17 cellular contexts compared by ENCODE assay signal in the genomic region with DNA sequence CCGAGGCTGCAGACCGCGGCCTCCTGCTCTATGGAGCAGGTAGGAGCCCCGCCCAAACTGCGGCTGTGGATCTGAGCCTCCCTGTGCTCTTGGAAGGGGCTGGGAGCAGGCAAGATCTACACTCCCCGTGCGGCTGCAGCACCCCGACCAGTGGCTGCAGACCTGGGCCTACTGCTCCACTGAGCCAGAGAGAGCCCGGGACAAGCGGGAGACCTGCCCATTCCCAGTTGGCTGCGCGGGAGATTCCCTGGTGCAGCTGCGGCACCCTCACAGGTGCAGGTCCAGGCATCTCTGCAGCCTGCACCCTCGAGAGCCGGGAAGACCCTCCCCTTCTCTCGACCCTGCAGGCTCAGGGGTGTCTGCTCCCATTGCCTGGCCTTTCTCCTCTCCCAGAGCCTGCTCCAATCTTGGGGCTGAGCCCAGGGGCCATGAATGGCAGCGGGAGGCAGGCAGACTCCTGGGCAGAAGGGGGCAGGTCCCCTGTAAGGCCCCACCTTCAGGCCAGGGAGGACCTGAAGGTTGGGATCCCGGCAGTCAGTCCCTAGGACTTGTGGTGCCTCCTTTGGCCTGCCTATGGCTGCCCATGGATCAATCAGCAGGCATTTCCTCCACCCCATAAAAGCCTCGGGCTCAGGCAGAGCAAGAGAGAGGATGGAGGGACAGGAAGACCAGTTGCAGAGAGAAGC. TPM values are rescaled to one million over a fixed set of nuclear protein-coding genes. Genes with fewer than 3 reads are reported as not detected.
A peak's percentile ranks its signal among the peaks of the same experiment; 100 is the strongest.
DNase-seq lines count a peak whose midpoint lies in the region; ATAC-seq, FAIRE-seq and TF ChIP-seq lines count a peak whose summit lies in the region.
"Had no signal": no experiment of that assay in that cellular context is flagged by ENCODE, and none has a peak within 500 bp of the region (broad histone marks: within the 10 kb centered on the region; RNA-seq: fewer than 3 reads in every experiment).

No MANE protein-coding gene starts in this region.

- no peak overlapping the region for H3K4me3 Mint-ChIP-seq in WTC11
- no peak overlapping the region for H3K4me3 Mint-ChIP-seq in naive thymus-derived CD8-positive, alpha-beta T cell
- H3K4me3 Mint-ChIP-seq: activated CD8-positive, alpha-beta T cell treated with anti-CD3 and anti-CD28 coated beads for 36 hours; activated naive CD8-positive, alpha-beta T cell treated with anti-CD3 and anti-CD28 coated beads, Interleukin-2, amount 10 ng/mL, durations not matched to agents 7 days and 5 days had no signal

- no peak overlapping the region for H3K27ac ChIP-seq in A549
- peak overlapping the region in 1 of 2 donors; percentile 24 for H3K27ac ChIP-seq in kidney (ENCODE audit: low read depth in 2 of 2, low read length in 2 of 2)
- peak overlapping the region; percentile 18 to 75 (median 56) for H3K27ac ChIP-seq in stomach
- H3K27ac ChIP-seq: hepatocyte, WERI-Rb-1 had no signal

- peak; percentile 38 to 61; a peak in 3 of 6 replicates for ATAC-seq in A549
- ATAC-seq in WTC11 = peak; percentile 56
- no peak for ATAC-seq in naive thymus-derived CD8-positive, alpha-beta T cell
- ATAC-seq: activated CD8-positive, alpha-beta T cell treated with anti-CD3 and anti-CD28 coated beads for 36 hours had no signal

- H3K4me1 ChIP-seq in A549 = no peaks in the 10 kb centered on the region
- H3K4me1 ChIP-seq in kidney (ENCODE audit: control insufficient read depth in 1 of 2, insufficient read depth in 1 of 2, low read depth in 1 of 2, low read length in 2 of 2) = peaks cover 0 to 9% of the 10 kb centered on the region in 2 donors
- peaks cover 0 to 41% (median 24%) of the 10 kb centered on the region in 4 donors for H3K4me1 ChIP-seq in stomach
- H3K4me1 ChIP-seq: parathyroid adenoma had no signal

- H3K27ac Mint-ChIP-seq in WTC11 = no peak overlapping the region
- H3K27ac Mint-ChIP-seq in naive thymus-derived CD8-positive, alpha-beta T cell = no peak overlapping the region
- H3K27ac Mint-ChIP-seq: activated CD8-positive, alpha-beta T cell treated with anti-CD3 and anti-CD28 coated beads for 36 hours; activated naive CD8-positive, alpha-beta T cell treated with anti-CD3 and anti-CD28 coated beads, Interleukin-2, amount 10 ng/mL, durations not matched to agents 7 days and 5 days had no signal

- H3K36me3 ChIP-seq in kidney (ENCODE audit: control insufficient read depth in 1 of 2, insufficient read depth in 2 of 2, low read length in 2 of 2) (no peaks in the 10 kb centered on the region), stomach (no peaks in the 10 kb centered on the region)
- H3K36me3 ChIP-seq: WERI-Rb-1 had no signal

- H3K4me2 ChIP-seq in A549 = no peak overlapping the region

- no peak overlapping the region for H3K4me3 ChIP-seq in A549
- no peak overlapping the region for H3K4me3 ChIP-seq in kidney (ENCODE audit: low read length in 2 of 2)
- H3K4me3 ChIP-seq in stomach = peak overlapping the region in 1 of 4 donors; percentile 8
- H3K4me3 ChIP-seq: hepatocyte had no signal

- CTCF ChIA-PET in A549 (lab: Yijun Ruan, JAX) = no interaction called here
- CTCF ChIA-PET in WTC11 (lab: Charles Lee) = interaction anchor here (0.9 to 1.1 kb wide), 2 partner anchors 11 to 24 kb away, joined by 3 read pairs; no protein-coding TSS in a partner anchor

- DNase-seq in A549 (ENCODE audit: low read depth in 1 of 2, low spot score in 1 of 2) = no peak
- DNase-seq in WTC11 (ENCODE audit: low spot score) = peak; percentile 18
- DNase-seq in kidney = peak; percentile 73
- DNase-seq in stomach = no peak
- no peak for DNase-seq in naive thymus-derived CD8-positive, alpha-beta T cell
- no peak for DNase-seq in SIG-M5 treated with dmso at 0.1 percent for 504 hours (lab: John Stamatoyannopoulos, UW; ENCODE audit: unreplicated experiment)
- no peak for DNase-seq in NCI-H1417 treated with DMSO at 0.1 percent for 48 hours (lab: John Stamatoyannopoulos, UW)
- no peak for DNase-seq in epidermal melanocyte (ENCODE audit: insufficient read length, low spot score)
- DNase-seq: activated CD8-positive, alpha-beta T cell treated with anti-CD3 and anti-CD28 coated beads for 36 hours; activated naive CD8-positive, alpha-beta T cell treated with anti-CD3 and anti-CD28 coated beads, Interleukin-2, amount 10 ng/mL, durations not matched to agents 7 days and 5 days; dorsolateral prefrontal cortex; NCI-H1436 treated with DMSO at 0.1 percent for 48 hours; NCI-H226; T-helper 1 cell; WERI-Rb-1 had no signal

- no peaks in the 10 kb centered on the region for H3K9me3 Mint-ChIP-seq in WTC11
- no peaks in the 10 kb centered on the region for H3K9me3 Mint-ChIP-seq in naive thymus-derived CD8-positive, alpha-beta T cell
- H3K9me3 Mint-ChIP-seq: activated CD8-positive, alpha-beta T cell treated with anti-CD3 and anti-CD28 coated beads for 36 hours; activated naive CD8-positive, alpha-beta T cell treated with anti-CD3 and anti-CD28 coated beads, Interleukin-2, amount 10 ng/mL, durations not matched to agents 7 days and 5 days had no signal

- TF ChIP-seq EP300 in A549 (IDR thresholded peaks at IDR 0.05) (no peak), stomach (IDR thresholded peaks at IDR 0.05) (no peak)

- no peaks in the 10 kb centered on the region for H3K27me3 Mint-ChIP-seq in WTC11 (ENCODE audit: low read depth)
- peaks cover 0 to 2% (median 0%) of the 10 kb centered on the region in 5 donors for H3K27me3 Mint-ChIP-seq in naive thymus-derived CD8-positive, alpha-beta T cell
- H3K27me3 Mint-ChIP-seq: activated CD8-positive, alpha-beta T cell treated with anti-CD3 and anti-CD28 coated beads for 36 hours had no signal

- intact Hi-C loops in kidney (cut with DNase I) = no loop called here
- intact Hi-C loops in stomach (cut with DNase I; ENCODE audit: low total_unique reads) = no loop called here

- H3K27me3 ChIP-seq in stomach = no peaks in the 10 kb centered on the region
- H3K27me3 ChIP-seq: dorsolateral prefrontal cortex, hepatocyte had no signal

- FAIRE-seq in A549 (lab: Jason Lieb, UNC) (no peak), kidney (lab: Jason Lieb, UNC) (no peak)

- H3K9me3 ChIP-seq in A549 (no peaks in the 10 kb centered on the region), kidney (ENCODE audit: control insufficient read depth in 1 of 2, low read length in 2 of 2) (no peaks in the 10 kb centered on the region), stomach (no peaks in the 10 kb centered on the region)

- no peak overlapping the region for H3K9ac ChIP-seq in kidney (ENCODE audit: low read length in 2 of 2)
- H3K9ac ChIP-seq: parathyroid adenoma had no signal

- no peak for TF ChIP-seq RAD21 in A549 (conservative IDR thresholded peaks at IDR 0.05 in 1 of 2, IDR thresholded peaks at IDR 0.05 in 1 of 2)

- no peaks in the 10 kb centered on the region for H3K36me3 Mint-ChIP-seq in WTC11
- H3K36me3 Mint-ChIP-seq in naive thymus-derived CD8-positive, alpha-beta T cell = peaks cover 0 to 14% (median 14%) of the 10 kb centered on the region in 3 donors
- H3K36me3 Mint-ChIP-seq: activated naive CD8-positive, alpha-beta T cell treated with anti-CD3 and anti-CD28 coated beads, Interleukin-2, amount 10 ng/mL, durations not matched to agents 7 days and 5 days had no signal

- TF ChIP-seq POLR2A in A549 (IDR thresholded peaks at IDR 0.05; ENCODE audit: low read length) = no peak
- TF ChIP-seq POLR2A in stomach (IDR thresholded peaks at IDR 0.05) = no peak

- POLR2A ChIA-PET in A549 (lab: Yijun Ruan, JAX) (no interaction called here), WTC11 (lab: Charles Lee) (no interaction called here)
- POLR2A ChIA-PET in naive thymus-derived CD8-positive, alpha-beta T cell (lab: Charles Lee) = no interaction called here

- 53% methylated on average over 13 of the region's 19 CpGs for WGBS in A549 (ENCODE audit: missing lambda C conversion rate)
- 78 to 93% (median 89%) methylated on average over 8 to 19 of the region's 19 CpGs for WGBS in stomach, 5 donors

- no peaks in the 10 kb centered on the region for H3K4me1 Mint-ChIP-seq in WTC11
- H3K4me1 Mint-ChIP-seq in naive thymus-derived CD8-positive, alpha-beta T cell = no peaks in the 10 kb centered on the region
- H3K4me1 Mint-ChIP-seq: activated naive CD8-positive, alpha-beta T cell treated with anti-CD3 and anti-CD28 coated beads, Interleukin-2, amount 10 ng/mL, durations not matched to agents 7 days and 5 days had no signal

- TF ChIP-seq CTCF in A549 (IDR thresholded peaks at IDR 0.05) (no peak), WTC11 (IDR thresholded peaks at IDR 0.05) (no peak), kidney (IDR thresholded peaks at IDR 0.05; ENCODE audit: borderline replicate concordance, extremely low read depth, insufficient read depth) (no peak), stomach (IDR thresholded peaks at IDR 0.05) (no peak)

TF ChIP-seq in A549, 52 proteins besides CTCF, POLR2A, EP300 and RAD21 (continues in another document):
- no peak for TF ChIP-seq RARB (CRISPR knock-in tag; IDR thresholded peaks at IDR 0.05)

TF ChIP-seq in WTC11, 78 proteins besides CTCF, POLR2A, EP300 and RAD21 (continues in another document):
- TF ChIP-seq ZNF512 (CRISPR knock-in tag; IDR thresholded peaks at IDR 0.05; ENCODE audit: borderline replicate concordance) (no peak), FOXP1 (CRISPR knock-in tag; IDR thresholded peaks at IDR 0.05; ENCODE audit: borderline replicate concordance) (no peak)

RNA-seq across cellular contexts. Expression of gene A2M, which starts 8.8 kb away (rescaled TPM):
- polyA plus RNA-seq in A549 (2011; rRNA removed) (0.01 TPM in 1 of 2 replicates, not detected in the other), A549 (2017; fragmentation: RNase III; extraction: RNeasy Plus Mini Kit Qiagen cat#74134 plus additional on column Dnase treatment) (not detected in 3 replicates), kidney (ENCODE audit: insufficient read depth, low read depth, low replicate concordance) (745 TPM), stomach (100 to 1,000 TPM in 1 of 3 donors, 10 to 100 TPM in 2; 47.4 to 104 (median 64.0) TPM)
- polyA plus RNA-seq in A549 (2012; cell fraction: cytosol; rRNA removed) = not detected in 2 replicates
- not detected in 2 replicates for polyA plus RNA-seq in A549 (2012; cell fraction: nucleus; rRNA removed)
- 0.08 TPM in 1 of 2 replicates, not detected in the other for polyA minus RNA-seq in A549 (2011; rRNA and poly(A)+ RNA removed)
- total RNA-seq in WTC11 (2021) (1.9 to 3.4 TPM (median 3.3 TPM) in 3 replicates), kidney (971 TPM), stomach (100 to 1,000 TPM in 4 of 5 donors, 10 to 100 TPM in 1; 99.9 to 445 (median 197) TPM)
- 1 to 10 TPM in 1 of 2 experiments, under 1 TPM in 1; 0.36 to 1.5 TPM for total RNA-seq in naive thymus-derived CD8-positive, alpha-beta T cell
- under 1 TPM in 1 of 3 donors, not detected in 2; 0.03 TPM for polyA plus RNA-seq in naive thymus-derived CD8-positive, alpha-beta T cell
- total RNA-seq: activated CD8-positive, alpha-beta T cell treated with anti-CD3 and anti-CD28 coated beads for 36 hours had no signal

Comparison
In these comparisons a context has a peak if more than half of its experiments do, and no peak if none do; other contexts are left out.
1. ATAC-seq: peak in A549 (2 of 2) and WTC11 (single experiment); none in naive thymus-derived CD8-positive, alpha-beta T cell (0 of 2).
2. DNase-seq: peak in WTC11 (single experiment) and kidney (single experiment); none in A549 (0 of 2), stomach (single experiment), naive thymus-derived CD8-positive, alpha-beta T cell (0 of 10), SIG-M5 treated with dmso at 0.1 percent for 504 hours (single experiment), NCI-H1417 treated with DMSO at 0.1 percent for 48 hours (single experiment) and epidermal melanocyte (single experiment).
3. H3K27ac ChIP-seq: peak in stomach (5 of 5); none in A549 (0 of 2).
4. RNA of gene A2M, which starts 8.8 kb away (total RNA-seq): 971 TPM in kidney (single experiment) and 99.9 to 445 TPM in stomach; 1.9 to 3.4 TPM in WTC11 and 0.36 to 1.5 TPM in naive thymus-derived CD8-positive, alpha-beta T cell; every median in the first group is over 10 times any median in the second.